Comparison of ENCODE assay signal across 1 cellular context in the genomic region with DNA sequence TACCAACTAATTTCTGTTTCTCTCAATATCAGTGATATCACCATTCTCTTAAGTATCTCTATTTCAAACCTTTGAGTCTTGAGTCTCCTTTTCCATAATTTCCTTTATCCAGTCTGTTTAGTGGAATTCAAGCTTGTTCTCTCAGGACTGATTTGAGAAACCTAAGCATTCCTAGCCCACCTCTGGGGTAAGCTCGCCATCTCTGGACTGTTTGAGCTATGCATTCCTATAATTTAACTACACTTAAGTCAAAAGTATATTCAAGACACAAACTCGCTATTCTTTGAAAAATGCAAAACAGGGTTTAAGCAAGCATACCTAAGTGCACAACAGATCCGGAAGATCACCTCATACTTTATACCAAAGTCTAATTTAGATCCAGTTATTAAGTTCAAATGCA.
TF ChIP-seq lines count a peak whose summit lies in the region.

No MANE protein-coding gene starts in this region.

TF ChIP-seq in GM23338, 12 proteins besides CTCF, POLR2A, EP300 and RAD21:
- TF ChIP-seq POLR2AphosphoS5 (IDR thresholded peaks at IDR 0.05; ENCODE audit: low read depth): no peak
- TF ChIP-seq STAT1 (IDR thresholded peaks at IDR 0.05; ENCODE audit: unreplicated experiment): no peak
